Comparison of ENCODE assay signal across 7 cellular contexts in genomic region chr4:5051692-5052423, GRCh38.
DNase-seq lines count a peak whose midpoint lies in the region; TF ChIP-seq lines count a peak whose summit lies in the region.

No MANE protein-coding gene starts in this region.

- no peaks in the 10 kb centered on the region for H3K27me3 ChIP-seq in adipocyte (replicated peaks; ENCODE audit: control insufficient read depth, insufficient read depth, low read length)

- H3K9me3 ChIP-seq in HEK293 (ENCODE audit: control insufficient read depth, insufficient read depth, low read depth, low read length) (no peaks in the 10 kb centered on the region), adipocyte (ENCODE audit: control insufficient read depth, low read length) (no peaks in the 10 kb centered on the region)

- no peak overlapping the region for H3K27ac ChIP-seq in HEK293 (ENCODE audit: extremely low read depth, low read depth, low read length)

- H3K4me1 ChIP-seq in HEK293 (ENCODE audit: control insufficient read depth, insufficient read depth, low read length) (no peaks in the 10 kb centered on the region), adipocyte (ENCODE audit: control insufficient read depth, insufficient read depth, low read length) (peaks cover 6% of the 10 kb centered on the region)

- TF ChIP-seq CTCF in HEK293 (tag by site-specific recombination; IDR thresholded peaks at IDR 0.05) = no peak

- H3K9ac ChIP-seq in adipocyte (ENCODE audit: low read length) = peak overlapping the region; percentile 90

- CTCF ChIA-PET in HEK293 (lab: Yijun Ruan, JAX) = interaction anchor here (0.6 to 1.2 kb wide), 7 partner anchors 9 to 974 kb away, joined by 3 to 5 read pairs (median 3); no protein-coding TSS in a partner anchor

- peak; percentile 70 for DNase-seq in adipocyte (ENCODE audit: low read depth)
- peak; percentile 55 for DNase-seq in iPS-NIHi11 (ENCODE audit: low spot score)
- DNase-seq in stimulated activated CD8-positive, alpha-beta memory T cell treated with anti-CD3 and anti-CD28 coated beads, Interleukin-4, amount 100 ng/mL, for 48 hours = peak; percentile 25
- no peak for DNase-seq in SKM-1 treated with dmso at 0.1 percent for 144 hours (lab: John Stamatoyannopoulos, UW; ENCODE audit: unreplicated experiment)
- DNase-seq in NCI-H146 treated with DMSO at 0.1 percent for 48 hours (lab: John Stamatoyannopoulos, UW; ENCODE audit: unreplicated experiment) = no peak
- DNase-seq in islet precursor cell = no peak

- POLR2A ChIA-PET in HEK293 (lab: Yijun Ruan, JAX) = no interaction called here

- H3K36me3 ChIP-seq in HEK293 (ENCODE audit: control insufficient read depth in 2 of 2, insufficient read depth in 1 of 2, low read length in 2 of 2) (no peaks in the 10 kb centered on the region), adipocyte (ENCODE audit: control insufficient read depth, insufficient read depth, low read length, severe bottlenecking) (no peaks in the 10 kb centered on the region)

- peak overlapping the region; percentile 40 for H3K4me3 ChIP-seq in HEK293 (ENCODE audit: low read depth, low read length)
- H3K4me3 ChIP-seq in adipocyte (ENCODE audit: low read length) = peak overlapping the region; percentile 88

TF ChIP-seq in HEK293, 187 proteins besides CTCF, POLR2A, EP300 and RAD21 (continues in another document):
- TF ChIP-seq SP2 (tag by site-specific recombination; IDR thresholded peaks at IDR 0.05) (no peak), ZNF148 (tag by site-specific recombination; IDR thresholded peaks at IDR 0.05; ENCODE audit: borderline replicate concordance) (no peak), PRDM4 (tag by site-specific recombination; IDR thresholded peaks at IDR 0.05) (no peak), SALL2 (tag by site-specific recombination; IDR thresholded peaks at IDR 0.05; ENCODE audit: borderline replicate concordance) (no peak), ELK4 (IDR thresholded peaks at IDR 0.05; ENCODE audit: borderline replicate concordance, low read depth, low read length) (no peak), KLF9 (tag by site-specific recombination; IDR thresholded peaks at IDR 0.05; ENCODE audit: low read depth) (no peak), INSM2 (tag by site-specific recombination; IDR thresholded peaks at IDR 0.05) (no peak), KLF10 (tag by site-specific recombination; IDR thresholded peaks at IDR 0.05) (no peak), ZFP41 (tag by site-specific recombination; IDR thresholded peaks at IDR 0.05; ENCODE audit: borderline replicate concordance) (no peak), ZNF600 (tag by site-specific recombination; IDR thresholded peaks at IDR 0.05) (no peak), ZNF202 (tag by site-specific recombination; IDR thresholded peaks at IDR 0.05; ENCODE audit: borderline replicate concordance) (no peak), ZNF501 (tag by site-specific recombination; IDR thresholded peaks at IDR 0.05) (no peak), ZNF777 (tag by site-specific recombination; IDR thresholded peaks at IDR 0.05; ENCODE audit: borderline replicate concordance) (no peak)

Comparison
In these comparisons a context has a peak if more than half of its experiments do, and no peak if none do; other contexts are left out.
1. DNase-seq: peak in adipocyte (single experiment), iPS-NIHi11 (single experiment) and stimulated activated CD8-positive, alpha-beta memory T cell treated with anti-CD3 and anti-CD28 coated beads, Interleukin-4, amount 100 ng/mL, for 48 hours (single experiment); none in SKM-1 treated with dmso at 0.1 percent for 144 hours (single experiment), NCI-H146 treated with DMSO at 0.1 percent for 48 hours (single experiment) and islet precursor cell (single experiment).